Comparison of ENCODE assay signal across 15 cellular contexts in the genomic region with DNA sequence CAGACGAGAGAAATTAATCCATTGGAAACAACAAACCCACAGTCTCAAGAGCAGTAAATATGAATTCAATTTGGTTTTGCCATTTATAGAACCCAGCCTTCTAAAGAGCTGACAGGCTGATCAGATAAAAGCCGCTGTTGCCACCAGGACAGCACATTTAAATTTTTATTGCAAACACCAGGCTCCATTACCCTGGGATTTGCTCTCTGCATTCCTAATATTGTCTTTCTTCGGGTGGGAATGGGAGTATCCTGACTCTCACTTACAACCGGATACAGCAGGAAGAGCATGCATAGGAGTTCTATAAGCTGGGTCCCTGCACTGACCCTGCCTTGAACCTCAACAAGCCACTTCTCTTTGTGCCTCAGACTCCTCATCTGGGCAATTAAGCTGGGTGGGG.
DNase-seq lines count a peak whose midpoint lies in the region; ATAC-seq and TF ChIP-seq lines count a peak whose summit lies in the region.
"Had no signal": no experiment of that assay in that cellular context is flagged by ENCODE, and none has a peak within 500 bp of the region (broad histone marks: within the 10 kb centered on the region; RNA-seq: fewer than 3 reads in every experiment).

No MANE protein-coding gene starts in this region.

- H3K4me3 Mint-ChIP-seq in GM23338 (no peak overlapping the region), Calu3 (ENCODE audit: low read depth, unreplicated experiment) (no peak overlapping the region)
- H3K4me3 Mint-ChIP-seq: CD8-positive, alpha-beta memory T cell; HFFc6 had no signal

- H3K79me2 ChIP-seq in GM23338 (replicated peaks; ENCODE audit: insufficient read depth) (no peaks in the 10 kb centered on the region), mesendoderm (ENCODE audit: control insufficient read depth, insufficient read depth, low read length) (no peaks in the 10 kb centered on the region)

- H2BK5ac ChIP-seq in mesendoderm (ENCODE audit: low read length): no peak overlapping the region

- H3K27ac Mint-ChIP-seq in GM23338: no peak overlapping the region
- no peak overlapping the region for H3K27ac Mint-ChIP-seq in Calu3 (ENCODE audit: unreplicated experiment)
- H3K27ac Mint-ChIP-seq: HFFc6 had no signal

- H3K36me3 ChIP-seq in GM23338 (ENCODE audit: insufficient read depth) (no peaks in the 10 kb centered on the region), SK-N-MC (ENCODE audit: insufficient read depth, low read length) (no peaks in the 10 kb centered on the region), mesendoderm (ENCODE audit: control insufficient read depth, insufficient read depth, low read length) (no peaks in the 10 kb centered on the region), tibial nerve (no peaks in the 10 kb centered on the region)
- H3K36me3 ChIP-seq: BE2C had no signal

- no peaks in the 10 kb centered on the region for H3F3A ChIP-seq in GM23338 (replicated peaks; ENCODE audit: low read depth)

- no peak overlapping the region for H2AFZ ChIP-seq in GM23338

- no peak overlapping the region for H3K23ac ChIP-seq in mesendoderm (ENCODE audit: low read length)

- intact Hi-C loops in Calu3 (cut with micrococcal nuclease; ENCODE audit: unreplicated experiment): no loop called here

- H3K9me3 Mint-ChIP-seq in GM23338: no peaks in the 10 kb centered on the region; the same call in 2 of the 3 replicates
- no peaks in the 10 kb centered on the region for H3K9me3 Mint-ChIP-seq in Calu3 (ENCODE audit: low read depth, unreplicated experiment)
- H3K9me3 Mint-ChIP-seq: CD8-positive, alpha-beta memory T cell had no signal

- no peaks in the 10 kb centered on the region for H4K20me1 ChIP-seq in GM23338 (replicated peaks; ENCODE audit: insufficient read depth)

- H3K4me3 ChIP-seq in GM23338 (no peak overlapping the region), SK-N-MC (peak overlapping the region; percentile 53), mesendoderm (ENCODE audit: low read length) (no peak overlapping the region), tibial nerve (no peak overlapping the region)
- H3K4me3 ChIP-seq: GM12878 had no signal

- H3K27me3 Mint-ChIP-seq in GM23338 (ENCODE audit: insufficient read depth, low read depth, poor library complexity): peaks cover 9% of the 10 kb centered on the region
- peaks cover 80% of the 10 kb centered on the region for H3K27me3 Mint-ChIP-seq in Calu3 (ENCODE audit: unreplicated experiment)

- H2BK15ac ChIP-seq in mesendoderm (replicated peaks; ENCODE audit: low read depth): no peak overlapping the region

- H3K27me3 ChIP-seq in GM23338 (ENCODE audit: insufficient read depth) (no peaks in the 10 kb centered on the region), mesendoderm (ENCODE audit: insufficient read depth, low read length, poor library complexity) (no peaks in the 10 kb centered on the region), tibial nerve (no peaks in the 10 kb centered on the region)
- H3K27me3 ChIP-seq: BE2C had no signal

- DNase-seq in NCI-H526 (lab: John Stamatoyannopoulos, UW) (peak; percentile 4 to 5), NCI-H526 treated with DMSO at 0.1 percent for 48 hours (lab: John Stamatoyannopoulos, UW) (no peak), GM23338 (ENCODE audit: low spot score) (no peak), SK-N-MC (ENCODE audit: low read depth, low spot score) (no peak), mesendoderm (peak; percentile 6), Calu3 (no peak), tibial nerve (ENCODE audit: low spot score in 2 of 2) (no peak)
- DNase-seq: BE2C; Caco-2; CD8-positive, alpha-beta memory T cell; DMS79; HCEC 1CT; HFFc6 had no signal

- H3K36me3 Mint-ChIP-seq in GM23338 (ENCODE audit: low read depth) (no peaks in the 10 kb centered on the region), Calu3 (ENCODE audit: insufficient read depth, unreplicated experiment) (no peaks in the 10 kb centered on the region)
- H3K36me3 Mint-ChIP-seq: CD8-positive, alpha-beta memory T cell had no signal

- H3K4me2 ChIP-seq in GM23338 (no peak overlapping the region), mesendoderm (ENCODE audit: low read length) (no peak overlapping the region)

- H4K5ac ChIP-seq in mesendoderm (ENCODE audit: low read length): no peak overlapping the region

- H3K18ac ChIP-seq in mesendoderm (ENCODE audit: low read length): no peak overlapping the region

- CTCF ChIA-PET in Calu3 (lab: Charles Lee): no interaction called here

- no peak for TF ChIP-seq POLR2A in tibial nerve (IDR thresholded peaks at IDR 0.05)

- H3K4me1 ChIP-seq in GM23338 (ENCODE audit: insufficient read depth): 0 out of 2 replicates have a peak, but pooled peaks cover 12% of the 10 kb centered on the region
- H3K4me1 ChIP-seq in mesendoderm (ENCODE audit: control insufficient read depth, low read depth, low read length): peaks cover 4% of the 10 kb centered on the region
- H3K4me1 ChIP-seq in tibial nerve: no peaks in the 10 kb centered on the region
- H3K4me1 ChIP-seq: BE2C, Caco-2 had no signal

- H3K4ac ChIP-seq in mesendoderm (ENCODE audit: low read depth, low read length): no peak overlapping the region

- H2BK120ac ChIP-seq in mesendoderm (ENCODE audit: low read depth, low read length): no peak overlapping the region

- no peak for TF ChIP-seq CTCF in GM23338 (conservative IDR thresholded peaks at IDR 0.05; ENCODE audit: low read depth in 2 of 2)
- no peak for TF ChIP-seq CTCF in Calu3 (IDR thresholded peaks at IDR 0.05; ENCODE audit: unreplicated experiment)
- no peak for TF ChIP-seq CTCF in tibial nerve (IDR thresholded peaks at IDR 0.05)

- H3K9me2 ChIP-seq in GM23338 (ENCODE audit: insufficient read depth): 0 out of 2 replicates have a peak, but pooled peaks cover 10% of the 10 kb centered on the region

- peak; percentile 43; the same call in 2 of the 3 replicates for ATAC-seq in GM23338
- no peak for ATAC-seq in GM19324 (IDR thresholded peaks at IDR 0.05; ENCODE audit: low FRiP score, unreplicated experiment)
- ATAC-seq: GM12878 had no signal

- no TSS peak for BruUV-seq in Calu3 (replicated peaks; lab: Mats Ljungman, UMichigan)

- H3K4me1 Mint-ChIP-seq in GM23338 (peaks cover 26% of the 10 kb centered on the region), Calu3 (ENCODE audit: low read depth, unreplicated experiment) (no peaks in the 10 kb centered on the region)

- no peak overlapping the region for H3K56ac ChIP-seq in mesendoderm (ENCODE audit: low read length)

- H2AK5ac ChIP-seq in mesendoderm (ENCODE audit: low read length): no peak overlapping the region

- H3K79me1 ChIP-seq in mesendoderm (ENCODE audit: low read length): no peaks in the 10 kb centered on the region

- H3K27ac ChIP-seq in GM23338 (ENCODE audit: low read depth) (no peak overlapping the region), SK-N-MC (peak overlapping the region; percentile 94), mesendoderm (ENCODE audit: low read depth, low read length) (no peak overlapping the region), tibial nerve (no peak overlapping the region)

- WGBS in mesendoderm (ENCODE audit: extremely low coverage, insufficient coverage, low lambda C conversion rate): no CpG with 5 or more reads among the region's 4 CpGs
- WGBS in tibial nerve, 2 donors: 53 to 61% methylated on average over 4 of the region's 4 CpGs

- TF ChIP-seq EP300 in tibial nerve (IDR thresholded peaks at IDR 0.05): no peak

- H4K8ac ChIP-seq in mesendoderm (ENCODE audit: low read depth, low read length): no peak overlapping the region

- H3K9ac ChIP-seq in SK-N-MC (ENCODE audit: insufficient read length): no peak overlapping the region
- H3K9ac ChIP-seq in mesendoderm (ENCODE audit: low read length): no peak overlapping the region

- H3K9me3 ChIP-seq in SK-N-MC (ENCODE audit: low read depth, low read length) (no peaks in the 10 kb centered on the region), tibial nerve (no peaks in the 10 kb centered on the region)
- H3K9me3 ChIP-seq: BE2C, Caco-2 had no signal

Comparison
In these comparisons a context has a peak if more than half of its experiments do, and no peak if none do; other contexts are left out.
1. DNase-seq: peak in NCI-H526 (2 of 2) and mesendoderm (single experiment); none in NCI-H526 treated with DMSO at 0.1 percent for 48 hours (single experiment), GM23338 (single experiment), SK-N-MC (single experiment), Calu3 (single experiment) and tibial nerve (0 of 2).